1 cellular context compared by ENCODE assay signal in genomic region chr3:147184794-147185193, GRCh38.
TF ChIP-seq lines count a peak whose summit lies in the region.

No MANE protein-coding gene starts in this region.

TF ChIP-seq in liver, 16 proteins besides CTCF, POLR2A, EP300 and RAD21 (continued from another document):
- TF ChIP-seq NR2F2 (IDR thresholded peaks at IDR 0.05): peak; percentile 42
- no peak for TF ChIP-seq TAF1 (conservative IDR thresholded peaks at IDR 0.05)
- TF ChIP-seq SP1 (IDR thresholded peaks at IDR 0.05): peak; percentile 99
- TF ChIP-seq HNF4A (conservative IDR thresholded peaks at IDR 0.05): peak; percentile 99 to 100
- peak in 1 of 2 donors; percentile 67 for TF ChIP-seq EGR1 (IDR thresholded peaks at IDR 0.05; ENCODE audit: low read depth in 2 of 2)
- peak; percentile 80 for TF ChIP-seq FOXA1 (IDR thresholded peaks at IDR 0.05)
- peak; percentile 93 for TF ChIP-seq ZBTB33 (IDR thresholded peaks at IDR 0.05)
